30 cellular contexts compared by ENCODE assay signal in the genomic region with DNA sequence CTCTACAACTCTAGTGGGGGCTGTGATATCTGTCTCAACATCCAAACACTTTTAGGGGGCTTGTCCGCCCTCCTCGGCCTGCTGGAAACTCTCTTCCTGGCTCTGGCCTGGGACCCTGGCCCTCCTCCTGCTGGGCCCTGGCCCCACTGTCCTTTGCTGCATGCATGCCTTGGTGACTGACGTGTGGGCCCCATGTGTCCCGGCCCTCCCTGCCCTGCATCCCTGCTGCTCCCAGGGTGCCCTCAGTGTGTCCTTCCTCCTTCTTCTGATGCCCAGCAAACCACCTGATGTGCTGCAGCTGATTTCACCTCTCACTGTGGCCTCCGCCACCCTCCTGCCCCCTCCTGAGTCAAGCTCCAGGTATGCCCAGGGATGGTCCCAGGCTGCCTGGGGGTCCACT.
"Had no signal": no experiment of that assay in that cellular context is flagged by ENCODE, and none has a peak within 500 bp of the region (broad histone marks: within the 10 kb centered on the region; RNA-seq: fewer than 3 reads in every experiment).

No MANE protein-coding gene starts in this region.

- H3K9ac ChIP-seq: parathyroid adenoma had no signal

- H3K36me3 Mint-ChIP-seq: naive B cell; naive thymus-derived CD8-positive, alpha-beta T cell; natural killer cell treated with Interleukin-12 subunit alpha and Interleukin-12 subunit beta and Interleukin-15 and Interleukin-18, amount 100 ng/mL, for 72 hours; stimulated activated naive B cell treated with anti-CD40 and anti-IgM and Interleukin-4, amounts not matched to agents 10 μg/mL and 1 μg/mL and 100 μg/mL, for 72 hours; type B pancreatic cell had no signal

- H3K27ac Mint-ChIP-seq: naive B cell; nephron progenitor cell; progenitor cell of endocrine pancreas; stimulated activated effector memory CD8-positive, alpha-beta T cell treated with anti-CD3 and anti-CD28 coated beads, Interleukin-12 subunit alpha, Interleukin-12 subunit beta, amount 100 ng/mL, for 72 hours; stimulated activated naive B cell treated with anti-CD40 and anti-IgM and Interleukin-4, amounts not matched to agents 10 μg/mL and 1 μg/mL and 100 μg/mL, for 72 hours; stimulated activated naive CD8-positive, alpha-beta T cell treated with anti-CD3 and anti-CD28 coated beads, Interleukin-15, Interleukin-2, amounts not matched to agents 100 ng/mL and 50 ng/mL, for 24 hours; type B pancreatic cell had no signal

- H3K4me3 Mint-ChIP-seq: naive B cell; naive thymus-derived CD8-positive, alpha-beta T cell; natural killer cell treated with Interleukin-12 subunit alpha and Interleukin-12 subunit beta and Interleukin-15 and Interleukin-18, amount 100 ng/mL, for 72 hours; nephron progenitor cell; neural crest cell; stimulated activated effector memory CD8-positive, alpha-beta T cell treated with anti-CD3 and anti-CD28 coated beads, Interleukin-12 subunit alpha, Interleukin-12 subunit beta, amount 100 ng/mL, for 72 hours; stimulated activated naive B cell treated with anti-CD40 and anti-IgM and Interleukin-4, amounts not matched to agents 10 μg/mL and 1 μg/mL and 100 μg/mL, for 72 hours; stimulated activated naive CD8-positive, alpha-beta T cell treated with anti-CD3 and anti-CD28 coated beads, Interleukin-15, Interleukin-2, amounts not matched to agents 100 ng/mL and 50 ng/mL, for 24 hours; type B pancreatic cell had no signal

- H3K4me1 ChIP-seq: parathyroid adenoma, testis, upper lobe of right lung had no signal

- DNase-seq: naive B cell; naive thymus-derived CD8-positive, alpha-beta T cell; nephron progenitor cell; occipital lobe; ovary; psoas muscle; right lobe of liver; sigmoid colon; small intestine; stimulated activated CD4-positive, alpha-beta T cell treated with anti-CD3 and anti-CD28 coated beads, Interleukin-15, amount 100 ng/mL, for 24 hours; stimulated activated CD4-positive, alpha-beta T cell treated with anti-CD3 and anti-CD28 coated beads, Interleukin-2, amount 100 ng/mL, for 24 hours; stimulated activated CD4-positive, alpha-beta T cell treated with anti-CD3 and anti-CD28 coated beads, Interleukin-2, amount 100 ng/mL, for 48 hours; stimulated activated CD4-positive, alpha-beta T cell treated with anti-CD3 and anti-CD28 coated beads, Interleukin-4, amount 100 ng/mL, for 24 hours; stimulated activated naive B cell treated with anti-CD40 and anti-IgM and Interleukin-4, amounts not matched to agents 10 μg/mL and 1 μg/mL and 100 μg/mL, for 72 hours; stimulated activated naive CD4-positive, alpha-beta T cell treated with Interleukin-2 at 50 U/mL for 16 hours; stomach; testis; tibial artery; transverse colon; upper lobe of right lung; uterus had no signal

- H2AFZ ChIP-seq: parathyroid adenoma had no signal

- ATAC-seq: naive thymus-derived CD8-positive, alpha-beta T cell; natural killer cell treated with Interleukin-12 subunit alpha and Interleukin-12 subunit beta and Interleukin-15 and Interleukin-18, amount 100 ng/mL, for 72 hours; right cardiac atrium; stimulated activated effector memory CD8-positive, alpha-beta T cell treated with anti-CD3 and anti-CD28 coated beads, Interleukin-12 subunit alpha, Interleukin-12 subunit beta, amount 100 ng/mL, for 72 hours; stimulated activated naive B cell treated with anti-CD40 and anti-IgM and Interleukin-4, amounts not matched to agents 10 μg/mL and 1 μg/mL and 100 μg/mL, for 72 hours; upper lobe of right lung had no signal

- H3K27me3 ChIP-seq: ovary, right lobe of liver, sigmoid colon, stomach, suprapubic skin, testis, tibial artery, transverse colon, upper lobe of right lung, uterus had no signal

- H3K27me3 Mint-ChIP-seq: naive B cell; progenitor cell of endocrine pancreas; stimulated activated naive B cell treated with anti-CD40 and anti-IgM and Interleukin-4, amounts not matched to agents 10 μg/mL and 1 μg/mL and 100 μg/mL, for 72 hours; stimulated activated naive CD8-positive, alpha-beta T cell treated with anti-CD3 and anti-CD28 coated beads, Interleukin-15, Interleukin-2, amounts not matched to agents 100 ng/mL and 50 ng/mL, for 24 hours had no signal

- H3K9me3 Mint-ChIP-seq: naive thymus-derived CD8-positive, alpha-beta T cell; natural killer cell treated with Interleukin-12 subunit alpha and Interleukin-12 subunit beta and Interleukin-15 and Interleukin-18, amount 100 ng/mL, for 72 hours; neural crest cell; stimulated activated effector memory CD8-positive, alpha-beta T cell treated with anti-CD3 and anti-CD28 coated beads, Interleukin-12 subunit alpha, Interleukin-12 subunit beta, amount 100 ng/mL, for 72 hours; stimulated activated naive B cell treated with anti-CD40 and anti-IgM and Interleukin-4, amounts not matched to agents 10 μg/mL and 1 μg/mL and 100 μg/mL, for 72 hours; stimulated activated naive CD8-positive, alpha-beta T cell treated with anti-CD3 and anti-CD28 coated beads, Interleukin-15, Interleukin-2, amounts not matched to agents 100 ng/mL and 50 ng/mL, for 24 hours had no signal

- H3K27ac ChIP-seq: ovary, parathyroid adenoma, right lobe of liver, sigmoid colon, stomach, suprapubic skin, testis, tibial artery, transverse colon, upper lobe of right lung, uterus had no signal

- H3K9me3 ChIP-seq: ovary, psoas muscle, right lobe of liver, sigmoid colon, stomach, suprapubic skin, testis, tibial artery, transverse colon, upper lobe of right lung, uterus had no signal

- H3K36me3 ChIP-seq: ovary, right lobe of liver, sigmoid colon, stomach, suprapubic skin, tibial artery, transverse colon, upper lobe of right lung, uterus had no signal

- H3K4me3 ChIP-seq: ovary, psoas muscle, right lobe of liver, sigmoid colon, stomach, suprapubic skin, testis, tibial artery, transverse colon, upper lobe of right lung, uterus had no signal
